In the genomic region with DNA sequence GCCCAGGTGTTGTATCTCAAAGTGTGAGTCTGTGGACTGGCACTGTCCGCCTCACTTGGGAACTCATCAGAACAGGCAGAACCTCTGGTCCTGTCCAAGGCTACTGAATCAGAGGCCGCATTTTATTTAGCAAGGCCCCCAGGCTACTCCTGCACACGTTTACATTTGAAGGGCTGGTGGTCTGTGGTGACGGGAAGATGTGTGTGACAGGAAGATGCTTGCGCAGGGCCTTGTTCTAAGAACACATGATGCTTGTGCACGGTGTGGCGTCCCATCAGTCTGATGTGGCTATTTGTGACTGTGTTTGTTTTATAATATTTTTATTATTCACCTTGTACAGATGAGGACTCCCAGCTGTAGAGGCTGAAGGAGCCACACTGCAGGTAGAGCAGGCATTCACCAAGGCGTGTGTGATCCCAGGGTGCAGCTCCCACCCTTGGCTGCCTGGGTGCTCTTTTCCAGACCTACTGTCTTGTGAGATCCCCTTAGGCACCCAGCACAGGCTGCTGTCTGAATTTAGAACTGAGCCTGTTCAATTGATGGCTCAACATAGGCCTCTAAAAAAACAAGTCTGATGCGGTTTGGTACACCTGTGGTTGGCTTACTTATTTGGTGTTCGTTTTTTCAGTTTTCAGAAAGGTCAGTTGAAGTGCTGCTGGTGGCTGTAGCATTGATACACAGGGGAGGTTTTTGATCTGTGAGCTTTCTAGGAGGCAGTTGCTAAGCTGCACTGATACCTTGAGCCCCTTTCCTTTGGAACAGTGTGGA, we compare ENCODE assay signal across 19 cellular contexts. TPM values are rescaled to one million over a fixed set of nuclear protein-coding genes. Genes with fewer than 3 reads are reported as not detected.
DNase-seq lines count a peak whose midpoint lies in the region; ATAC-seq, FAIRE-seq and TF ChIP-seq lines count a peak whose summit lies in the region.
"Had no signal": no experiment of that assay in that cellular context is flagged by ENCODE, and none has a peak within 500 bp of the region (broad histone marks: within the 10 kb centered on the region; RNA-seq: fewer than 3 reads in every experiment).

No MANE protein-coding gene starts in this region.

- FAIRE-seq in HTR-8/SVneo (lab: Jason Lieb, UNC), result no peak
- FAIRE-seq: frontal cortex, GM18507, TTC549 had no signal

- peaks cover 0 to 6% of the 10 kb centered on the region in 2 donors for H3K4me1 ChIP-seq in right atrium auricular region
- no peaks in the 10 kb centered on the region for H3K4me1 ChIP-seq in H9 (ENCODE audit: insufficient read depth, low read length)
- H3K4me1 ChIP-seq: ascending aorta had no signal

- H4K20me1 ChIP-seq in H9 (ENCODE audit: control insufficient read depth, insufficient read depth, insufficient read length), result no peaks in the 10 kb centered on the region

- no peak overlapping the region for H3K18ac ChIP-seq in H9 (ENCODE audit: insufficient read length, low read depth, low read length)

- no peak overlapping the region for H3K9ac ChIP-seq in H9 (ENCODE audit: extremely low read depth, insufficient read length, low read length)

- no TSS peak for BruUV-seq in MCF 10A (replicated peaks; lab: Mats Ljungman, UMichigan)

- H3K56ac ChIP-seq in H9 (ENCODE audit: insufficient read length, low read depth, low read length), result no peak overlapping the region

- H3K9me3 ChIP-seq in right atrium auricular region (no peaks in the 10 kb centered on the region), H9 (ENCODE audit: control insufficient read depth, low read depth, low read length) (no peaks in the 10 kb centered on the region)
- H3K9me3 ChIP-seq: ascending aorta, left lung had no signal

- peaks cover 0 to 23% (median 14%) of the 10 kb centered on the region in 3 experiments; a peak in 5 of 7 replicates for H3K36me3 Mint-ChIP-seq in H9 (ENCODE audit: insufficient read depth in 1 of 3, low read depth in 3 of 3)
- peaks cover 3% of the 10 kb centered on the region; the same call in 1 of the 2 replicates for H3K36me3 Mint-ChIP-seq in WTC11
- peaks cover 16% of the 10 kb centered on the region for H3K36me3 Mint-ChIP-seq in MCF 10A (ENCODE audit: insufficient read depth, unreplicated experiment)

- no peak overlapping the region for H3K23ac ChIP-seq in H9 (ENCODE audit: insufficient read length, low read depth, low read length)

- intact Hi-C loops in left ventricle myocardium superior (cut with micrococcal nuclease), result no loop called here
- intact Hi-C loops in MCF 10A (cut with micrococcal nuclease), result no loop called here

- TF ChIP-seq CTCF in right atrium auricular region (IDR thresholded peaks at IDR 0.05) (no peak), H9 (conservative IDR thresholded peaks at IDR 0.05) (no peak), WTC11 (IDR thresholded peaks at IDR 0.05) (no peak), MCF 10A (IDR thresholded peaks at IDR 0.05; ENCODE audit: unreplicated experiment) (no peak)

- no peak overlapping the region for H3K27ac ChIP-seq in right atrium auricular region
- H3K27ac ChIP-seq in H9 (ENCODE audit: insufficient read length, low read depth, low read length), result no peak overlapping the region
- H3K27ac ChIP-seq: ascending aorta, left lung had no signal

- no CpG with 5 or more reads among the region's 10 CpGs for WGBS in H9 (ENCODE audit: extremely low coverage, insufficient read length, low lambda C conversion rate)

- H2BK5ac ChIP-seq in H9 (ENCODE audit: insufficient read length, low read length), result no peak overlapping the region

- no peaks in the 10 kb centered on the region for H3K23me2 ChIP-seq in H9 (ENCODE audit: insufficient read length, low read depth, low read length, poor library complexity, severe bottlenecking)

- DNase-seq in right atrium auricular region (ENCODE audit: low spot score), result peak; percentile 43
- no peak for DNase-seq in left ventricle myocardium superior
- DNase-seq in H9, result peak; percentile 17
- no peak for DNase-seq in WTC11 (ENCODE audit: low spot score)
- DNase-seq in NCI-H226, result no peak
- no peak for DNase-seq in HTR-8/SVneo (ENCODE audit: insufficient read length, low spot score)
- DNase-seq in MCF 10A (ENCODE audit: unreplicated experiment), result no peak
- no peak for DNase-seq in A172 (ENCODE audit: low spot score)
- DNase-seq: activated CD4-positive, alpha-beta T cell treated with anti-CD3 and anti-CD28 coated beads, Interleukin-2, amount 50 U/mL, for 48 hours; HFFc6; KG1; left lung; NCI-H1436; posterior cingulate gyrus; stimulated activated naive CD4-positive, alpha-beta T cell treated with Interleukin-2 at 50 U/mL for 16 hours had no signal

- H3K79me2 ChIP-seq in H9 (ENCODE audit: insufficient read depth, low read length), result 0 out of 2 replicates have a peak, but pooled peaks cover 1% of the 10 kb centered on the region

- no peaks in the 10 kb centered on the region for H3K36me3 ChIP-seq in right atrium auricular region

- H4K5ac ChIP-seq in H9 (ENCODE audit: insufficient read length, low read depth, low read length), result no peak overlapping the region

- no peak overlapping the region for H2BK120ac ChIP-seq in H9 (ENCODE audit: low read depth, low read length, poor library complexity, severe bottlenecking)

- no peak overlapping the region for H2AK5ac ChIP-seq in H9 (ENCODE audit: insufficient read length, low read length)

- no peaks in the 10 kb centered on the region for H3K79me1 ChIP-seq in H9 (ENCODE audit: insufficient read depth, low read depth, low read length, poor library complexity, severe bottlenecking)

- H3K27me3 Mint-ChIP-seq in H9 (ENCODE audit: low read depth) (no peaks in the 10 kb centered on the region), WTC11 (ENCODE audit: low read depth) (no peaks in the 10 kb centered on the region), MCF 10A (ENCODE audit: insufficient read depth, unreplicated experiment) (no peaks in the 10 kb centered on the region)

- H3K14ac ChIP-seq in H9 (ENCODE audit: insufficient read depth, low read length), result no peak overlapping the region

- no peak overlapping the region for H3K4me3 Mint-ChIP-seq in H9
- no peak overlapping the region for H3K4me3 Mint-ChIP-seq in WTC11
- no peak overlapping the region for H3K4me3 Mint-ChIP-seq in MCF 10A (ENCODE audit: unreplicated experiment)
- H3K4me3 Mint-ChIP-seq: HFFc6 had no signal

- no peak overlapping the region for H2BK15ac ChIP-seq in H9 (ENCODE audit: low read depth, low read length)

- no peak for ATAC-seq in left ventricle myocardium superior
- no peak for ATAC-seq in WTC11
- ATAC-seq: left lung had no signal

- H2AFZ ChIP-seq in H9 (ENCODE audit: low read length), result no peak overlapping the region

- H3K4ac ChIP-seq in H9 (ENCODE audit: low read depth, low read length), result no peak overlapping the region

- no peak overlapping the region for H3K4me2 ChIP-seq in H9 (ENCODE audit: insufficient read depth, insufficient read length, low read length)

- H3K4me3 ChIP-seq in right atrium auricular region, result no peak overlapping the region
- H3K4me3 ChIP-seq: ascending aorta, left lung had no signal

- H3K27me3 ChIP-seq in right atrium auricular region (no peaks in the 10 kb centered on the region), H9 (ENCODE audit: insufficient read depth, low read length) (no peaks in the 10 kb centered on the region)
- H3K27me3 ChIP-seq: ascending aorta, left lung had no signal

- no peak overlapping the region for H2BK12ac ChIP-seq in H9 (ENCODE audit: insufficient read length, low read depth, low read length)

- no peak overlapping the region for H2BK20ac ChIP-seq in H9 (ENCODE audit: low read depth, low read length, poor library complexity, severe bottlenecking)

- H3T11ph ChIP-seq in H9 (ENCODE audit: low read length), result no peak overlapping the region

- POLR2A ChIA-PET in WTC11 (lab: Charles Lee) (no interaction called here), MCF 10A (lab: Yijun Ruan, JAX) (no interaction called here)

- no peak overlapping the region for H4K91ac ChIP-seq in H9 (ENCODE audit: insufficient read length, low read depth, low read length)

- H3K9me3 Mint-ChIP-seq in H9 (no peaks in the 10 kb centered on the region), WTC11 (no peaks in the 10 kb centered on the region), MCF 10A (ENCODE audit: unreplicated experiment) (no peaks in the 10 kb centered on the region)
- H3K9me3 Mint-ChIP-seq: HFFc6 had no signal

- CTCF ChIA-PET in WTC11 (lab: Charles Lee), result no interaction called here
- CTCF ChIA-PET in MCF 10A (lab: Yijun Ruan, JAX), result no interaction called here

- H3K27ac Mint-ChIP-seq in H9 (no peak overlapping the region), WTC11 (peak overlapping the region; percentile 66; the same call in 1 of the 2 replicates), MCF 10A (ENCODE audit: low read depth, unreplicated experiment) (no peak overlapping the region)
- H3K27ac Mint-ChIP-seq: HFFc6 had no signal

- peaks cover 10 to 13% of the 10 kb centered on the region in 2 experiments; a peak in 3 of 4 replicates for H3K4me1 Mint-ChIP-seq in H9
- peaks cover 11% of the 10 kb centered on the region for H3K4me1 Mint-ChIP-seq in WTC11
- H3K4me1 Mint-ChIP-seq in MCF 10A (ENCODE audit: insufficient read depth, unreplicated experiment), result no peaks in the 10 kb centered on the region

- H4K8ac ChIP-seq in H9 (replicated peaks; ENCODE audit: insufficient read length, low read depth, low read length), result no peak overlapping the region

TF ChIP-seq in WTC11, 78 proteins besides CTCF, POLR2A, EP300 and RAD21 (continues in another document):
- TF ChIP-seq JUN (CRISPR knock-in tag; IDR thresholded peaks at IDR 0.05), result no peak
- TF ChIP-seq, protein P1, sequence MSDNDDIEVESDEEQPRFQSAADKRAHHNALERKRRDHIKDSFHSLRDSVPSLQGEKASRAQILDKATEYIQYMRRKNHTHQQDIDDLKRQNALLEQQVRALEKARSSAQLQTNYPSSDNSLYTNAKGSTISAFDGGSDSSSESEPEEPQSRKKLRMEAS (CRISPR knock-in tag; IDR thresholded peaks at IDR 0.05), result no peak

RNA-seq across cellular contexts. Expression of a gene that starts 3.1 kb away (rescaled TPM):
- total RNA-seq in right atrium auricular region, result 1 to 10 TPM; 5.9 to 6.0 TPM
- 5.5 TPM for total RNA-seq in left ventricle myocardium superior
- 18.3 and 21.1 TPM in 2 replicates for total RNA-seq in H9 (2021)
- 20.2 to 20.7 TPM (median 20.2 TPM) in 3 replicates for total RNA-seq in WTC11 (2021)
- 14.3 and 15.5 TPM in 2 replicates for total RNA-seq in MCF 10A (2022)
- total RNA-seq in A172 (2014; rRNA removed; shearing (Covaris generic)), result 25.3 and 38.5 TPM in 2 replicates

RNA-seq across cellular contexts. Expression of a gene that starts 21.5 kb away (rescaled TPM):
- total RNA-seq in right atrium auricular region, result 10 to 100 TPM; 17.8 to 31.5 TPM
- 33.7 TPM for total RNA-seq in left ventricle myocardium superior
- total RNA-seq in H9 (2021), result 27.3 and 29.6 TPM in 2 replicates
- 25.5 to 28.0 TPM (median 26.1 TPM) in 3 replicates for total RNA-seq in WTC11 (2021)
- 19.2 and 19.4 TPM in 2 replicates for total RNA-seq in MCF 10A (2022)
- 20.7 and 26.1 TPM in 2 replicates for total RNA-seq in A172 (2014; rRNA removed; shearing (Covaris generic))

Comparison
In these comparisons a context has a peak if more than half of its experiments do, and no peak if none do; other contexts are left out.
1. DNase-seq: peak in right atrium auricular region (single experiment) and H9 (single experiment); none in left ventricle myocardium superior (single experiment), WTC11 (single experiment), NCI-H226 (single experiment), HTR-8/SVneo (single experiment), MCF 10A (single experiment) and A172 (single experiment).